Comparison of ENCODE assay signal across 18 cellular contexts in the genomic region with DNA sequence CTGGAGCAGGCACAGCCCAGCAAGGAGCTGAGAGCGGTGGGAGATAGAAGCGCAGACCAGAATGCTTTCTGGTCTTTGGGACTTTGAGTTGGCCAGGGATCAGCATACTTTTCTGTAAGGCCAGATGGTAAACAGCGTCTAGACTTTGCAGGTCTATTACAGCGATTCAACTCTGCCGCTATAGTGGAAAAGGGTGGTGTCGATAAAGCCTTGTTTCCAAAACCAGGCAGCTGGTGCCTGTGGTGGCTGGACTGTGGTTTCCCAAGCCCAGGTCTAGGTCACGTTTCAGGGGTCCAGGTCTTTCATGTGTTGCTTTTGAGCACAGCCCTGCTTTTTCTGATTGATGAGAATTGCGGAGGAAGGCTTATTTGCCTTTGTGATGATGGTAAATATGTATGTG. TPM values are rescaled to one million over a fixed set of nuclear protein-coding genes. Genes with fewer than 3 reads are reported as not detected.
DNase-seq lines count a peak whose midpoint lies in the region; ATAC-seq and TF ChIP-seq lines count a peak whose summit lies in the region.
"Had no signal": no experiment of that assay in that cellular context is flagged by ENCODE, and none has a peak within 500 bp of the region (broad histone marks: within the 10 kb centered on the region; RNA-seq: fewer than 3 reads in every experiment).

No MANE protein-coding gene starts in this region.

- no peak overlapping the region for H3K4me2 ChIP-seq in smooth muscle cell
- H3K4me2 ChIP-seq: GM23338 had no signal

- DNase-seq in DMS 273 (lab: John Stamatoyannopoulos, UW; ENCODE audit: unreplicated experiment), result peak; percentile 43
- no peak for DNase-seq in DMS 273 treated with DMSO at 0.1 percent for 48 hours (lab: John Stamatoyannopoulos, UW)
- DNase-seq in natural killer cell treated with Interleukin-12 subunit alpha and Interleukin-12 subunit beta and Interleukin-15 and Interleukin-18, amount 100 ng/mL, for 72 hours (ENCODE audit: low spot score), result peak; percentile 32
- no peak for DNase-seq in natural killer cell
- peak; percentile 67 for DNase-seq in myocyte (ENCODE audit: low read depth)
- no peak for DNase-seq in smooth muscle cell (lab: John Stamatoyannopoulos, UW; ENCODE audit: unreplicated experiment)
- DNase-seq in RKO (ENCODE audit: low spot score), result no peak
- DNase-seq in effector CD4-positive, alpha-beta T cell, result no peak
- DNase-seq: CD8-positive, alpha-beta T cell; COR-L47; DMS53; H7 had no signal

- H3K36me3 Mint-ChIP-seq in natural killer cell treated with Interleukin-12 subunit alpha and Interleukin-12 subunit beta and Interleukin-15 and Interleukin-18, amount 100 ng/mL, for 72 hours, result no peaks in the 10 kb centered on the region
- no peaks in the 10 kb centered on the region for H3K36me3 Mint-ChIP-seq in natural killer cell
- H3K36me3 Mint-ChIP-seq: CD14-positive monocyte; CD8-positive, alpha-beta T cell had no signal

- no peak for ATAC-seq in natural killer cell treated with Interleukin-12 subunit alpha and Interleukin-12 subunit beta and Interleukin-15 and Interleukin-18, amount 100 ng/mL, for 72 hours
- no peak for ATAC-seq in natural killer cell
- ATAC-seq: CD8-positive, alpha-beta T cell; GM23338 had no signal

- intact Hi-C loops in natural killer cell (cut with micrococcal nuclease), result no loop called here

- H3K9me3 Mint-ChIP-seq in natural killer cell treated with Interleukin-12 subunit alpha and Interleukin-12 subunit beta and Interleukin-15 and Interleukin-18, amount 100 ng/mL, for 72 hours, result no peaks in the 10 kb centered on the region
- no peaks in the 10 kb centered on the region for H3K9me3 Mint-ChIP-seq in natural killer cell
- H3K9me3 Mint-ChIP-seq: CD8-positive, alpha-beta T cell; GM23338 had no signal

- H2AFZ ChIP-seq in smooth muscle cell (ENCODE audit: low read depth), result no peak overlapping the region
- H2AFZ ChIP-seq: GM23338 had no signal

- WGBS in smooth muscle cell (ENCODE audit: low lambda C conversion rate), result 95% methylated on average over 8 of the region's 8 CpGs

- H3K4me3 ChIP-seq in smooth muscle cell, result no peak overlapping the region
- H3K4me3 ChIP-seq: GM23338 had no signal

- peaks cover 15 to 19% of the 10 kb centered on the region in 2 donors for H3K4me1 Mint-ChIP-seq in natural killer cell treated with Interleukin-12 subunit alpha and Interleukin-12 subunit beta and Interleukin-15 and Interleukin-18, amount 100 ng/mL, for 72 hours (ENCODE audit: low read depth in 2 of 2)
- peaks cover 21 to 28% of the 10 kb centered on the region in 2 donors for H3K4me1 Mint-ChIP-seq in natural killer cell
- H3K4me1 Mint-ChIP-seq: GM23338 had no signal

- no peaks in the 10 kb centered on the region for H3F3A ChIP-seq in smooth muscle cell (ENCODE audit: low read depth)

- H3K36me3 ChIP-seq in smooth muscle cell (ENCODE audit: low read depth), result no peaks in the 10 kb centered on the region

- H3K9ac ChIP-seq in smooth muscle cell (ENCODE audit: low read depth), result no peak overlapping the region

- H3K27me3 ChIP-seq in smooth muscle cell (ENCODE audit: low read depth), result no peaks in the 10 kb centered on the region

- H3K27ac ChIP-seq in smooth muscle cell (ENCODE audit: low read depth), result no peak overlapping the region
- H3K27ac ChIP-seq: 22Rv1 had no signal

- H4K20me1 ChIP-seq in smooth muscle cell (ENCODE audit: low read depth), result no peaks in the 10 kb centered on the region

- no peaks in the 10 kb centered on the region for H3K27me3 Mint-ChIP-seq in natural killer cell treated with Interleukin-12 subunit alpha and Interleukin-12 subunit beta and Interleukin-15 and Interleukin-18, amount 100 ng/mL, for 72 hours
- H3K27me3 Mint-ChIP-seq in natural killer cell (ENCODE audit: low read depth in 2 of 2), result peaks cover 0 to 3% of the 10 kb centered on the region in 2 donors

- TF ChIP-seq CTCF in natural killer cell (IDR thresholded peaks at IDR 0.05) (no peak), smooth muscle cell (IDR thresholded peaks at IDR 0.05; ENCODE audit: borderline replicate concordance, insufficient read depth, poor library complexity, severe bottlenecking) (no peak)

- H3K4me3 Mint-ChIP-seq in natural killer cell treated with Interleukin-12 subunit alpha and Interleukin-12 subunit beta and Interleukin-15 and Interleukin-18, amount 100 ng/mL, for 72 hours, result no peak overlapping the region
- no peak overlapping the region for H3K4me3 Mint-ChIP-seq in natural killer cell
- H3K4me3 Mint-ChIP-seq: CD14-positive monocyte; CD8-positive, alpha-beta T cell; GM23338 had no signal

- no peak overlapping the region for H3K27ac Mint-ChIP-seq in natural killer cell treated with Interleukin-12 subunit alpha and Interleukin-12 subunit beta and Interleukin-15 and Interleukin-18, amount 100 ng/mL, for 72 hours
- H3K27ac Mint-ChIP-seq in natural killer cell, result no peak overlapping the region
- H3K27ac Mint-ChIP-seq: CD14-positive monocyte; CD8-positive, alpha-beta T cell; GM23338 had no signal

- H3K9me3 ChIP-seq in smooth muscle cell (replicated peaks; ENCODE audit: low read depth), result no peaks in the 10 kb centered on the region

- H3K79me2 ChIP-seq in smooth muscle cell (ENCODE audit: low read depth), result no peaks in the 10 kb centered on the region

- H3K4me1 ChIP-seq in smooth muscle cell (ENCODE audit: low read depth), result no peaks in the 10 kb centered on the region

RNA-seq across cellular contexts. Expression of a gene that starts 40.1 kb away (rescaled TPM):
- total RNA-seq in natural killer cell treated with Interleukin-12 subunit alpha and Interleukin-12 subunit beta and Interleukin-15 and Interleukin-18, amount 100 ng/mL, for 72 hours, result not detected
- total RNA-seq in natural killer cell, result not detected
- total RNA-seq in myocyte, result not detected in 2 replicates
- polyA plus RNA-seq in myocyte (2012), result not detected
- total RNA-seq in smooth muscle cell, result not detected in 2 replicates
- polyA plus RNA-seq in smooth muscle cell, result not detected in 2 replicates
- total RNA-seq: A673; CD8-positive, alpha-beta T cell; GM23338; H7; HT1080 had no signal
- polyA plus RNA-seq: BJ, CD14-positive monocyte, GM23338 had no signal

RNA-seq across cellular contexts. Expression of a gene that starts 40.2 kb away (rescaled TPM):
- 100 to 1,000 TPM in 1 of 2 donors, 10 to 100 TPM in 1; 62.4 to 116 TPM for total RNA-seq in natural killer cell treated with Interleukin-12 subunit alpha and Interleukin-12 subunit beta and Interleukin-15 and Interleukin-18, amount 100 ng/mL, for 72 hours
- total RNA-seq in natural killer cell, result 100 to 1,000 TPM; 132 to 175 (median 165) TPM
- total RNA-seq in myocyte, result 17.5 and 66.1 TPM in 2 replicates
- 20.6 TPM for polyA plus RNA-seq in myocyte (2012)
- total RNA-seq in smooth muscle cell, result 16.4 and 23.6 TPM in 2 replicates
- 7.1 and 11.4 TPM in 2 replicates for polyA plus RNA-seq in smooth muscle cell

Comparison
In these comparisons a context has a peak if more than half of its experiments do, and no peak if none do; other contexts are left out.
1. DNase-seq: peak in DMS 273 (single experiment), natural killer cell treated with Interleukin-12 subunit alpha and Interleukin-12 subunit beta and Interleukin-15 and Interleukin-18, amount 100 ng/mL, for 72 hours (single experiment) and myocyte (single experiment); none in DMS 273 treated with DMSO at 0.1 percent for 48 hours (single experiment), natural killer cell (single experiment), smooth muscle cell (single experiment), RKO (single experiment) and effector CD4-positive, alpha-beta T cell (single experiment).